In the genomic region with DNA sequence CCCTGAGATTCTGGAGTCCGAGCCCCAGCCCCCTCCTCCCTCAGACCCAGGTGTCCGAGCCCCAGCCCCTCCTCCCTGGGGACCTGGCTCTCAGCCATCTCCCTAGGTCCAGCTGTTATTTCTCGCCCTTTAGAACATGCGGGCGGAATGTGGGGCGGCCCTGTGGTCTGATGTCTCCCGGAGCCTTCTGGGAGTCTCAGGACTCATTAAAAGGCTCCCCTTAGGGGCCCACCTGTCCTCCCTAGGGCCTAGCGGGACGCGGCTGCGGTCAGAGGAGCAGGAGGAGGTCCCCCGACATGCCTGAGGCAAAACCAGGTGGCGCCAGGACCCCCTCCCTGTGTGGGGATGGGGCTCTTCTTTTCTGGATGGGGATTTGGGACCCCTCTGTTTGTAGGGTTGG, we compare ENCODE assay signal across 8 cellular contexts.
DNase-seq lines count a peak whose midpoint lies in the region; ATAC-seq and TF ChIP-seq lines count a peak whose summit lies in the region.

A gene (plus strand): TSS at position 235 of the 400 bp plus-strand sequence. CDS start 62 bp downstream, at position 297.

- peak within 1 kb of the TSS; percentile 54; the same call in 1 of the 2 replicates for H3K27ac ChIP-seq in VCaP

- H3K27me3 ChIP-seq in iPS-15b (ENCODE audit: control insufficient read depth, insufficient read depth, low read length) = peaks cover 4% of the 10 kb centered on the region

- H3K4me1 Mint-ChIP-seq in stimulated activated naive CD8-positive, alpha-beta T cell treated with anti-CD3 and anti-CD28 coated beads, Interleukin-15, amount 100 ng/mL, for 72 hours = peaks cover 36% of the 10 kb centered on the region

- no peak for ATAC-seq in stimulated activated naive CD8-positive, alpha-beta T cell treated with anti-CD3 and anti-CD28 coated beads, Interleukin-15, amount 100 ng/mL, for 72 hours
- ATAC-seq in GM21447 (IDR thresholded peaks at IDR 0.05; ENCODE audit: unreplicated experiment) (no peak), HG02870 (IDR thresholded peaks at IDR 0.05; ENCODE audit: unreplicated experiment) (no peak)

- no peak for TF ChIP-seq CTCF in VCaP (conservative IDR thresholded peaks at IDR 0.05)

- peak within 1 kb of the TSS; percentile 78 for H3K4me3 ChIP-seq in iPS-15b (ENCODE audit: low read depth, low read length)

- peaks cover 63% of the 10 kb centered on the region for H3K27me3 Mint-ChIP-seq in stimulated activated naive CD8-positive, alpha-beta T cell treated with anti-CD3 and anti-CD28 coated beads, Interleukin-15, amount 100 ng/mL, for 72 hours

- no peaks in the 10 kb centered on the region for H3K9me3 ChIP-seq in iPS-15b (ENCODE audit: control insufficient read depth, insufficient read depth, low read length)

- peak within 1 kb of the TSS; percentile 83 to 91 for H3K27ac Mint-ChIP-seq in stimulated activated naive CD8-positive, alpha-beta T cell treated with anti-CD3 and anti-CD28 coated beads, Interleukin-15, amount 100 ng/mL, for 72 hours

- peak within 1 kb of the TSS; percentile 87 to 98 for H3K4me3 Mint-ChIP-seq in stimulated activated naive CD8-positive, alpha-beta T cell treated with anti-CD3 and anti-CD28 coated beads, Interleukin-15, amount 100 ng/mL, for 72 hours

- no peaks in the 10 kb centered on the region for H3K36me3 ChIP-seq in iPS-15b (ENCODE audit: control insufficient read depth, insufficient read depth, low read length)

- DNase-seq in NCI-H82 (lab: John Stamatoyannopoulos, UW) (peak; percentile 25), NCI-H82 treated with DMSO at 0.1 percent for 48 hours (lab: John Stamatoyannopoulos, UW; ENCODE audit: unreplicated experiment) (no peak), CD1c-positive myeloid dendritic cell (ENCODE audit: extremely low spot score) (no peak)
- DNase-seq in stimulated activated naive CD8-positive, alpha-beta T cell treated with anti-CD3 and anti-CD28 coated beads, Interleukin-15, amount 100 ng/mL, for 72 hours = no peak

- peak within 1 kb of the TSS; percentile 56 for H3K9ac ChIP-seq in iPS-15b (ENCODE audit: low read depth, low read length)

- peaks cover 14% of the 10 kb centered on the region for H3K4me1 ChIP-seq in iPS-15b (ENCODE audit: control insufficient read depth, insufficient read depth, low read length)

- no peaks in the 10 kb centered on the region for H3K9me3 Mint-ChIP-seq in stimulated activated naive CD8-positive, alpha-beta T cell treated with anti-CD3 and anti-CD28 coated beads, Interleukin-15, amount 100 ng/mL, for 72 hours
